5 cellular contexts compared by ENCODE assay signal in genomic region chr15:75764845-75765550, GRCh38. TPM values are rescaled to one million over a fixed set of nuclear protein-coding genes. Genes with fewer than 3 reads are reported as not detected.
"Had no signal": no experiment of that assay in that cellular context is flagged by ENCODE, and none has a peak within 500 bp of the region (broad histone marks: within the 10 kb centered on the region; RNA-seq: fewer than 3 reads in every experiment).

No MANE protein-coding gene starts in this region.

RNA-seq across cellular contexts. Expression of gene CSPG4, which starts 52.4 kb away (rescaled TPM):
- total RNA-seq: activated CD4-positive, alpha-beta memory T cell treated with anti-CD3 and anti-CD28 coated beads, Interleukin-2, amount 10 ng/mL, durations not matched to agents 7 days and 5 days; activated CD4-positive, alpha-beta T cell treated with anti-CD3 and anti-CD28 coated beads, Interleukin-2, amount 10 ng/mL, durations not matched to agents 7 days and 5 days; activated naive CD4-positive, alpha-beta T cell treated with anti-CD3 and anti-CD28 coated beads for 36 hours; activated naive CD8-positive, alpha-beta T cell treated with anti-CD3 and anti-CD28 coated beads for 36 hours; T-helper 2 cell treated with Interferon-gamma antibody and Interleukin-4, amounts not matched to agents 100 ng/mL and 5 ng/mL, for 36 hours had no signal
